8 cellular contexts compared by ENCODE assay signal in genomic region chr17:68512247-68512966, GRCh38. TPM values are rescaled to one million over a fixed set of nuclear protein-coding genes. Genes with fewer than 3 reads are reported as not detected.
DNase-seq lines count a peak whose midpoint lies in the region; ATAC-seq, FAIRE-seq and TF ChIP-seq lines count a peak whose summit lies in the region.

PRKAR1A (plus strand) TSS chr17:68512430; CDS start chr17:68515400, 2,970 bp downstream.

- DNase-seq in GM12892 (ENCODE audit: insufficient read length): peak; percentile 85
- DNase-seq in NCI-H1436 (lab: John Stamatoyannopoulos, UW): peak; percentile 97
- peak; percentile 91 for DNase-seq in SW480 (ENCODE audit: low spot score)
- DNase-seq in activated naive CD8-positive, alpha-beta T cell treated with anti-CD3 and anti-CD28 coated beads, Interleukin-2, amount 50 U/mL, for 24 hours: peak; percentile 92
- peak; percentile 97 for DNase-seq in Right ventricle myocardium superior
- peak; percentile 96 to 97 (median 97) for DNase-seq in ovary

- peak in 2 of 3 donors; percentile 32 to 34 for TF ChIP-seq CTCF in ovary (IDR thresholded peaks at IDR 0.05)

- H3K4me1 ChIP-seq in ovary (ENCODE audit: insufficient read depth) (peaks cover 5% of the 10 kb centered on the region), thymus (ENCODE audit: control insufficient read depth, insufficient read depth, low read length) (peaks cover 4% of the 10 kb centered on the region)

- H3K27ac Mint-ChIP-seq in activated naive CD8-positive, alpha-beta T cell treated with anti-CD3 and anti-CD28 coated beads, Interleukin-2, amount 50 U/mL, for 24 hours: peak within 1 kb of the TSS; percentile 99

- peaks cover 34% of the 10 kb centered on the region for H3K36me3 Mint-ChIP-seq in activated naive CD8-positive, alpha-beta T cell treated with anti-CD3 and anti-CD28 coated beads, Interleukin-2, amount 50 U/mL, for 24 hours (ENCODE audit: low read depth)

- H3K27me3 ChIP-seq in ovary (no peaks in the 10 kb centered on the region), thymus (ENCODE audit: control insufficient read depth, insufficient read depth) (no peaks in the 10 kb centered on the region)

- H3K27me3 Mint-ChIP-seq in activated naive CD8-positive, alpha-beta T cell treated with anti-CD3 and anti-CD28 coated beads, Interleukin-2, amount 50 U/mL, for 24 hours: no peaks in the 10 kb centered on the region

- H3K9me3 ChIP-seq in ovary (no peaks in the 10 kb centered on the region), thymus (ENCODE audit: control insufficient read depth) (no peaks in the 10 kb centered on the region)

- ATAC-seq in HG02840 (IDR thresholded peaks at IDR 0.05; ENCODE audit: low FRiP score, unreplicated experiment) (peak; percentile 89), Right ventricle myocardium superior (ENCODE audit: poor library complexity) (peak; percentile 94)
- peak; percentile 91 for ATAC-seq in activated naive CD8-positive, alpha-beta T cell treated with anti-CD3 and anti-CD28 coated beads, Interleukin-2, amount 50 U/mL, for 24 hours

- H3K4me3 Mint-ChIP-seq in activated naive CD8-positive, alpha-beta T cell treated with anti-CD3 and anti-CD28 coated beads, Interleukin-2, amount 50 U/mL, for 24 hours: peak within 1 kb of the TSS; percentile 99

- H3K4me3 ChIP-seq in ovary: peak within 1 kb of the TSS; percentile 87
- peak within 1 kb of the TSS; percentile 95 for H3K4me3 ChIP-seq in thymus (ENCODE audit: low read length)

- 0 to 1% (median 0%) methylated on average over 34 to 81 of the region's 81 CpGs for WGBS in ovary, 3 donors
- under 1% methylated on average over 81 of the region's 81 CpGs for WGBS in thymus

- intact Hi-C loops in Right ventricle myocardium superior (cut with DNase I): loop anchor here (5.0 kb wide), 1 partner anchor 45 kb away; no protein-coding TSS in a partner anchor
- intact Hi-C loops in ovary (cut with DNase I): loop anchor here in 2 of 4 donors (5.0 kb wide), 2 partner anchors 45 to 55 kb away; partner anchors contain the start of gene WIPI1 (in 1 of the 2)

- H3K36me3 ChIP-seq in ovary (no peaks in the 10 kb centered on the region), thymus (ENCODE audit: control insufficient read depth, insufficient read depth) (peaks cover 10% of the 10 kb centered on the region)

- H3K27ac ChIP-seq in ovary: peak within 1 kb of the TSS; percentile 92 to 99
- H3K27ac ChIP-seq in thymus (ENCODE audit: low read depth): peak within 1 kb of the TSS; percentile 96

- TF ChIP-seq EP300 in ovary (IDR thresholded peaks at IDR 0.05): peak; percentile 18

- TF ChIP-seq POLR2A in GM12892 (IDR thresholded peaks at IDR 0.05; ENCODE audit: low read depth, low read length) (peak; percentile 90), ovary (IDR thresholded peaks at IDR 0.05) (peak; percentile 97)

- peak; percentile 98 for FAIRE-seq in GM12892 (lab: Jason Lieb, UNC)

- H3K9me3 Mint-ChIP-seq in activated naive CD8-positive, alpha-beta T cell treated with anti-CD3 and anti-CD28 coated beads, Interleukin-2, amount 50 U/mL, for 24 hours: no peaks in the 10 kb centered on the region

- H3K4me1 Mint-ChIP-seq in activated naive CD8-positive, alpha-beta T cell treated with anti-CD3 and anti-CD28 coated beads, Interleukin-2, amount 50 U/mL, for 24 hours: peaks cover 62% of the 10 kb centered on the region

RNA-seq across cellular contexts. Expression of gene PRKAR1A, which starts in this region (rescaled TPM):
- polyA plus RNA-seq in GM12892 (2012; ENCODE audit: missing spikeins): 107 TPM
- 607 TPM for total RNA-seq in Right ventricle myocardium superior
- 100 to 1,000 TPM; 221 to 453 (median 375) TPM for total RNA-seq in ovary
- polyA plus RNA-seq in ovary: 100 to 1,000 TPM; 137 to 501 TPM
- polyA plus RNA-seq in thymus: 144 TPM

Comparison
In these comparisons a context has a peak if more than half of its experiments do, and no peak if none do; other contexts are left out.
1. Peak in every context shown above with its lines: DNase-seq, ATAC-seq, H3K4me3 ChIP-seq and H3K27ac ChIP-seq.